10 cellular contexts compared by ENCODE assay signal in genomic region chr22:23279781-23280180, GRCh38.
DNase-seq lines count a peak whose midpoint lies in the region; ATAC-seq and TF ChIP-seq lines count a peak whose summit lies in the region.
"Had no signal": no experiment of that assay in that cellular context is flagged by ENCODE, and none has a peak within 500 bp of the region (broad histone marks: within the 10 kb centered on the region; RNA-seq: fewer than 3 reads in every experiment).

No MANE protein-coding gene starts in this region.

- no peaks in the 10 kb centered on the region for H3K9me3 Mint-ChIP-seq in T-helper 1 cell treated with Interleukin-12 subunit alpha and Interleukin-12 subunit beta and Interleukin-4 antibody, amounts not matched to agents 30 μg/mL and 1 μg/mL, for 36 hours

- no peaks in the 10 kb centered on the region for H3K27me3 Mint-ChIP-seq in T-helper 1 cell treated with Interleukin-12 subunit alpha and Interleukin-12 subunit beta and Interleukin-4 antibody, amounts not matched to agents 30 μg/mL and 1 μg/mL, for 36 hours (ENCODE audit: low read depth)

- H3K9me3 ChIP-seq in stomach, result no peaks in the 10 kb centered on the region

- H3K36me3 ChIP-seq in stomach, result peaks cover 6 to 84% (median 62%) of the 10 kb centered on the region in 4 donors

- no peak for TF ChIP-seq POLR2A in stomach (IDR thresholded peaks at IDR 0.05)

- 59 to 81% (median 76%) methylated on average over 6 of the region's 6 CpGs for WGBS in stomach, 5 donors

- H3K27ac Mint-ChIP-seq in T-helper 1 cell treated with Interleukin-12 subunit alpha and Interleukin-12 subunit beta and Interleukin-4 antibody, amounts not matched to agents 30 μg/mL and 1 μg/mL, for 36 hours, result peak overlapping the region; percentile 59

- TF ChIP-seq CTCF in VCaP (conservative IDR thresholded peaks at IDR 0.05), result no peak
- no peak for TF ChIP-seq CTCF in fibroblast of mammary gland (conservative IDR thresholded peaks at IDR 0.05; ENCODE audit: control insufficient read depth, insufficient read depth, low read depth, low read length)
- no peak for TF ChIP-seq CTCF in stomach (IDR thresholded peaks at IDR 0.05)

- no peak overlapping the region for H3K4me3 ChIP-seq in fibroblast of mammary gland (ENCODE audit: control insufficient read depth, low read depth, low read length)
- H3K4me3 ChIP-seq in stomach, result no peak overlapping the region

- intact Hi-C loops in stomach (cut with DNase I; ENCODE audit: low total_unique reads), result loop anchor here (5.0 kb wide), 1 partner anchor 102 kb away; no protein-coding TSS in a partner anchor

- H3K27me3 ChIP-seq in stomach, result no peaks in the 10 kb centered on the region

- DNase-seq in T-helper 1 cell (no peak), fibroblast of mammary gland (ENCODE audit: low read depth) (peak; percentile 22), stomach (no peak), amniotic stem cell (lab: John Stamatoyannopoulos, UW) (no peak)
- no peak for DNase-seq in activated CD8-positive, alpha-beta memory T cell treated with anti-CD3 and anti-CD28 coated beads, Interleukin-2, amount 50 U/mL, for 4 hours
- DNase-seq: 8988T; activated CD4-positive, alpha-beta T cell treated with anti-CD3 and anti-CD28 coated beads, Interleukin-2, amount 50 U/mL, for 4 hours had no signal

- peaks cover 15% of the 10 kb centered on the region for H3K4me1 Mint-ChIP-seq in T-helper 1 cell treated with Interleukin-12 subunit alpha and Interleukin-12 subunit beta and Interleukin-4 antibody, amounts not matched to agents 30 μg/mL and 1 μg/mL, for 36 hours (ENCODE audit: low read depth)

- ATAC-seq in HG03045 (IDR thresholded peaks at IDR 0.05; ENCODE audit: unreplicated experiment), result no peak

- H3K27ac ChIP-seq in VCaP (peak overlapping the region; percentile 50; the same call in 1 of the 2 replicates), stomach (peak overlapping the region; percentile 78 to 87 (median 80))

- H3K36me3 Mint-ChIP-seq in T-helper 1 cell treated with Interleukin-12 subunit alpha and Interleukin-12 subunit beta and Interleukin-4 antibody, amounts not matched to agents 30 μg/mL and 1 μg/mL, for 36 hours (ENCODE audit: low read depth), result peaks cover 14% of the 10 kb centered on the region

- H3K4me3 Mint-ChIP-seq in T-helper 1 cell treated with Interleukin-12 subunit alpha and Interleukin-12 subunit beta and Interleukin-4 antibody, amounts not matched to agents 30 μg/mL and 1 μg/mL, for 36 hours, result no peak overlapping the region

- H3K4me1 ChIP-seq in stomach, result peaks cover 30 to 67% (median 49%) of the 10 kb centered on the region in 4 donors

- TF ChIP-seq EP300 in stomach (IDR thresholded peaks at IDR 0.05), result no peak
